Comparison of ENCODE assay signal across 9 cellular contexts in the genomic region with DNA sequence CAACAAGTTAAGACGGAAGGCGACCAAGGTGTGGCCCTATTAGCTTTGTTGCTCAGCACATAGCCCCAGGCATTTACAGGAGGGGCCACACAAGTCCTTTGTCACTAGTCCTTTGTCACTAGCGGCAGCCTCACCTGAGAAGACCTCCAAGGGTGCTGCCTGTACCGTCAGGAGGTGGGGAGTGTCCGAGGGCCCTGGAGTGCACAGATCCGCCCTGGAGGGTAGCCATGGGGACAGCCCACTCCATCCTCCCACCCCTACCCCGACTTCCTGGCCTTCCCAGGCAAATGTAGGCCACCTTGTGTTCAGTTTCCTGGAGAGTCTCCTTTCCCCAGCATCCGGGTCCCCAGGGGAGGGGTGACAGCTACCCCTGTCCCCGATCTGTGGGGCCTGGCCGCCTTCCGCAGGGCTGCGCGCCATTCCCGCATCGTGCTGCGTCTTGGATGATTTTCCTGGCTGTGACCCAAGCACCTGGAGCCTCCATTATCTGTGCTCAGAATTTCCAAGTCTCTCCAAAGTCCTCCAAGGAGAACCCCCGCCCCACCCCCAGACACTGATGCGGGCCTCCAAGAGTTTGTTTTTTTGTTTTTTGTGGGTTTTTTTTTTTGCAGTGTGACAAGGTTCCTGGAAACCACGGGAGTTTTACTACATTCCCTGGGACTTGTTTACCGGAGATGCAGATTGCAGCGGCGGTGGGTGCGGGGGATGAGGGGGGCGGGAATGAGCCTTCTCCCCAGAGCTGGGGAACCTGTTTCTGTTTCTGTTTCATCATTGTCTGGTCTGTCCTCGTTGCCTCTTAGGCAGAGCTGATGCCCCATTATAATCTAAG. TPM values are rescaled to one million over a fixed set of nuclear protein-coding genes. Genes with fewer than 3 reads are reported as not detected.
DNase-seq lines count a peak whose midpoint lies in the region; ATAC-seq and TF ChIP-seq lines count a peak whose summit lies in the region.
"Had no signal": no experiment of that assay in that cellular context is flagged by ENCODE, and none has a peak within 500 bp of the region (broad histone marks: within the 10 kb centered on the region; RNA-seq: fewer than 3 reads in every experiment).

No MANE protein-coding gene starts in this region.

- no peaks in the 10 kb centered on the region for H3K36me3 Mint-ChIP-seq in activated naive CD4-positive, alpha-beta T cell treated with anti-CD3 and anti-CD28 coated beads, Interleukin-2, amount 50 U/mL, for 72 hours

- no peak for TF ChIP-seq EP300 in upper lobe of left lung (IDR thresholded peaks at IDR 0.05)

- H3K4me1 ChIP-seq in body of pancreas (no peaks in the 10 kb centered on the region), lung (ENCODE audit: control insufficient read depth in 2 of 2, insufficient read depth in 2 of 2, low read length in 2 of 2) (peaks cover 0 to 6% of the 10 kb centered on the region in 2 donors), upper lobe of left lung (peaks cover 0 to 11% (median 5%) of the 10 kb centered on the region in 4 donors)

- H3K4me3 ChIP-seq in body of pancreas (no peak overlapping the region), lung (no peak overlapping the region), upper lobe of left lung (peak overlapping the region in 2 of 4 donors; percentile 17 to 25)

- H3K9me3 ChIP-seq in body of pancreas = no peaks in the 10 kb centered on the region
- no peaks in the 10 kb centered on the region for H3K9me3 ChIP-seq in lung (ENCODE audit: control insufficient read depth in 2 of 2, insufficient read depth in 1 of 2, low read length in 1 of 2)
- no peaks in the 10 kb centered on the region for H3K9me3 ChIP-seq in upper lobe of left lung

- intact Hi-C loops in body of pancreas (cut with DNase I) (no loop called here), posterior vena cava (cut with DNase I) (no loop called here)

- no peaks in the 10 kb centered on the region for H3K36me3 ChIP-seq in body of pancreas (replicated peaks in 1 of 2; ENCODE audit: insufficient read depth in 1 of 2, low read depth in 2 of 2)
- H3K36me3 ChIP-seq in lung (ENCODE audit: control insufficient read depth in 2 of 2, insufficient read depth in 2 of 2, low read length in 2 of 2) = no peaks in the 10 kb centered on the region
- H3K36me3 ChIP-seq in upper lobe of left lung = no peaks in the 10 kb centered on the region

- no peak for DNase-seq in activated naive CD4-positive, alpha-beta T cell treated with anti-CD3 and anti-CD28 coated beads, Interleukin-2, amount 50 U/mL, for 72 hours (ENCODE audit: low spot score in 2 of 2)
- no peak for DNase-seq in activated naive CD4-positive, alpha-beta T cell treated with anti-CD3 and anti-CD28 coated beads, Interleukin-2, amount 50 U/mL, for 16 hours
- no peak for DNase-seq in body of pancreas
- DNase-seq in lung (ENCODE audit: low spot score) = no peak
- DNase-seq in upper lobe of left lung = no peak
- DNase-seq in NCI-H2196 treated with DMSO at 0.1 percent for 48 hours (lab: John Stamatoyannopoulos, UW; ENCODE audit: unreplicated experiment) = no peak
- DNase-seq in posterior vena cava (ENCODE audit: low spot score) = no peak
- no peak for DNase-seq in HEK293T (ENCODE audit: extremely low spot score)
- DNase-seq: activated CD4-positive, alpha-beta T cell treated with anti-CD3 and anti-CD28 coated beads for 48 hours had no signal

- peak; percentile 46 to 71 for ATAC-seq in activated naive CD4-positive, alpha-beta T cell treated with anti-CD3 and anti-CD28 coated beads, Interleukin-2, amount 50 U/mL, for 72 hours
- peak; percentile 24 for ATAC-seq in body of pancreas
- no peak for ATAC-seq in lung (ENCODE audit: insufficient read depth, low FRiP score)
- ATAC-seq in upper lobe of left lung (ENCODE audit: low FRiP score in 2 of 2) = peak; percentile 26 to 68

- POLR2A ChIA-PET in HEK293T (lab: Yijun Ruan, JAX) = interaction anchor here (1.0 kb wide), 1 partner anchor 12 kb away, joined by 3 read pairs; no protein-coding TSS in a partner anchor

- no peaks in the 10 kb centered on the region for H3K9me3 Mint-ChIP-seq in activated naive CD4-positive, alpha-beta T cell treated with anti-CD3 and anti-CD28 coated beads, Interleukin-2, amount 50 U/mL, for 72 hours

- CTCF ChIA-PET in HEK293T (lab: Yijun Ruan, JAX) = no interaction called here

- no peak for TF ChIP-seq POLR2A in body of pancreas (IDR thresholded peaks at IDR 0.05)
- TF ChIP-seq POLR2A in upper lobe of left lung (IDR thresholded peaks at IDR 0.05) = no peak

- TF ChIP-seq CTCF in body of pancreas (IDR thresholded peaks at IDR 0.05) (no peak), lung (IDR thresholded peaks at IDR 0.05; ENCODE audit: control extremely low read depth, extremely low read depth) (no peak), upper lobe of left lung (IDR thresholded peaks at IDR 0.05) (no peak)

- H3K27me3 ChIP-seq in body of pancreas = no peaks in the 10 kb centered on the region
- H3K27me3 ChIP-seq in lung (ENCODE audit: control insufficient read depth, insufficient read depth) = no peaks in the 10 kb centered on the region
- H3K27me3 ChIP-seq in upper lobe of left lung = no peaks in the 10 kb centered on the region

- H3K27ac Mint-ChIP-seq in activated naive CD4-positive, alpha-beta T cell treated with anti-CD3 and anti-CD28 coated beads, Interleukin-2, amount 50 U/mL, for 72 hours = peak overlapping the region in 1 of 2 donors; percentile 79

- H3K27ac ChIP-seq in body of pancreas (peak overlapping the region in 1 of 4 donors; percentile 13), lung (ENCODE audit: low read depth in 1 of 2, low read length in 1 of 2) (peak overlapping the region; percentile 0 to 83), upper lobe of left lung (peak overlapping the region; percentile 27 to 77 (median 54))

- 38 to 50% methylated on average over 18 to 25 of the region's 25 CpGs for WGBS in body of pancreas, 2 donors
- 44 to 56% methylated on average over 25 of the region's 25 CpGs for WGBS in lung, 2 donors
- WGBS in upper lobe of left lung, 2 donors = 45 to 52% methylated on average over 23 to 25 of the region's 25 CpGs

TF ChIP-seq in HEK293T, 16 proteins besides CTCF, POLR2A, EP300 and RAD21:
- no peak for TF ChIP-seq HDGF (IDR thresholded peaks at IDR 0.05; ENCODE audit: borderline replicate concordance)
- no peak for TF ChIP-seq FOXK2 (IDR thresholded peaks at IDR 0.05)
- TF ChIP-seq FOXA1 (IDR thresholded peaks at IDR 0.05) = no peak
- no peak for TF ChIP-seq SUZ12 (IDR thresholded peaks at IDR 0.05)
- no peak for TF ChIP-seq ZNF384 (IDR thresholded peaks at IDR 0.05)
- TF ChIP-seq SP1 (IDR thresholded peaks at IDR 0.05) = no peak
- TF ChIP-seq FOXM1 (IDR thresholded peaks at IDR 0.05; ENCODE audit: borderline replicate concordance) = no peak
- no peak for TF ChIP-seq TARDBP (IDR thresholded peaks at IDR 0.05)
- no peak for TF ChIP-seq LEF1 (IDR thresholded peaks at IDR 0.05; ENCODE audit: borderline replicate concordance)
- TF ChIP-seq, protein P1, sequence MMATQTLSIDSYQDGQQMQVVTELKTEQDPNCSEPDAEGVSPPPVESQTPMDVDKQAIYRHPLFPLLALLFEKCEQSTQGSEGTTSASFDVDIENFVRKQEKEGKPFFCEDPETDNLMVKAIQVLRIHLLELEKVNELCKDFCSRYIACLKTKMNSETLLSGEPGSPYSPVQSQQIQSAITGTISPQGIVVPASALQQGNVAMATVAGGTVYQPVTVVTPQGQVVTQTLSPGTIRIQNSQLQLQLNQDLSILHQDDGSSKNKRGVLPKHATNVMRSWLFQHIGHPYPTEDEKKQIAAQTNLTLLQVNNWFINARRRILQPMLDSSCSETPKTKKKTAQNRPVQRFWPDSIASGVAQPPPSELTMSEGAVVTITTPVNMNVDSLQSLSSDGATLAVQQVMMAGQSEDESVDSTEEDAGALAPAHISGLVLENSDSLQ (IDR thresholded peaks at IDR 0.05) = no peak
- TF ChIP-seq CTBP1 (IDR thresholded peaks at IDR 0.05; ENCODE audit: borderline replicate concordance) = no peak
- TF ChIP-seq L3MBTL2 (conservative IDR thresholded peaks at IDR 0.05) = no peak
- no peak for TF ChIP-seq BHLHE40 (IDR thresholded peaks at IDR 0.05; ENCODE audit: borderline replicate concordance)
- no peak for TF ChIP-seq NFRKB (IDR thresholded peaks at IDR 0.05)
- TF ChIP-seq ARNT (IDR thresholded peaks at IDR 0.05) = no peak

RNA-seq across cellular contexts. Expression of gene TEX44, which starts 28.6 kb away (rescaled TPM):
- total RNA-seq in activated naive CD4-positive, alpha-beta T cell treated with anti-CD3 and anti-CD28 coated beads, Interleukin-2, amount 50 U/mL, for 72 hours = not detected
- total RNA-seq in body of pancreas = not detected
- not detected for total RNA-seq in lung
- not detected for polyA plus RNA-seq in lung
- not detected for total RNA-seq in upper lobe of left lung
- not detected for total RNA-seq in posterior vena cava
